27 cellular contexts compared by ENCODE assay signal in the genomic region with DNA sequence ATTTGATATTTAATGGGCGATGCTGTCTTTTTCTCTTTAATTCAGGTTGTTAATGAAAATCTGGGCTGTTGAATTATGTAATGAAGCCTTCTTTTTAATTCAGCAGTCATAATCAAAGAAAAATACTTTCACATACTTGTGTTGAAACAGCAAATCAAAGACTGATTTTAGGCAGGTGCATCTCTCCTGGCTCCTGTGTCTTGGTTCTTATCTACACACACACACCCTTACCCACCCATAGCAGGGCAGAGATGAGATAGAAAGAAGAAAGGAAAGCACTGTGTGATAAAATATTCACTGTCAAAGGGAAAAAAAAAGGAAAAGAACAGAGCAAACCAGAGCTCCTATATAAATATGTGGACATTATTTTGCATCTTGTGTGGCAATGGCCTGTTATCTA.
"Had no signal": no experiment of that assay in that cellular context is flagged by ENCODE, and none has a peak within 500 bp of the region (broad histone marks: within the 10 kb centered on the region; RNA-seq: fewer than 3 reads in every experiment).

No MANE protein-coding gene starts in this region.

- H3K4me1 Mint-ChIP-seq: endodermal cell had no signal

- DNase-seq: activated CD4-positive, alpha-beta T cell treated with anti-CD3 and anti-CD28 coated beads for 1 hour; activated CD4-positive, alpha-beta T cell treated with anti-CD3 and anti-CD28 coated beads, Interleukin-2, amount 50 U/mL, for 1 hour; activated gamma-delta T cell treated with Interleukin-2 at 50 U/mL for 16 hours; activated T-cell treated with anti-CD3 and anti-CD28 coated beads, Interleukin-2, amount 50 U/mL, for 1 hour; adrenal gland; cerebellar nuclear complex; cortex of kidney; endodermal cell; heart right ventricle; left colon; nucleus accumbens; right lobe of liver; stimulated activated CD4-positive, alpha-beta T cell treated with anti-CD3 and anti-CD28 coated beads, Interleukin-2, amount 100 ng/mL, for 48 hours; stimulated activated CD8-positive, alpha-beta memory T cell treated with anti-CD3 and anti-CD28 coated beads, Interleukin-4, amount 100 ng/mL, for 48 hours; stimulated activated naive CD4-positive, alpha-beta T cell; T-helper 9 cell; testis; trophoblast cell had no signal

- H3K9ac ChIP-seq: parathyroid adenoma had no signal

- ATAC-seq: gastroesophageal sphincter; natural killer cell treated with Interleukin-12 subunit alpha and Interleukin-12 subunit beta and Interleukin-15 and Interleukin-18, amount 100 ng/mL, for 72 hours had no signal

- H3K27ac Mint-ChIP-seq: activated naive CD8-positive, alpha-beta T cell; endodermal cell had no signal

- H3K4me3 ChIP-seq: adrenal gland, ascending aorta, breast epithelium, gastroesophageal sphincter, heart right ventricle, lung, right lobe of liver, testis, vagina had no signal

- H3K36me3 ChIP-seq: breast epithelium had no signal

- H3K4me3 Mint-ChIP-seq: activated naive CD8-positive, alpha-beta T cell; endodermal cell; natural killer cell treated with Interleukin-12 subunit alpha and Interleukin-12 subunit beta and Interleukin-15 and Interleukin-18, amount 100 ng/mL, for 72 hours had no signal

- H3K79me2 ChIP-seq: parathyroid adenoma had no signal

- H3K9me3 ChIP-seq: adrenal gland, ascending aorta, breast epithelium, gastroesophageal sphincter, heart right ventricle, right lobe of liver, testis, vagina had no signal

- H3K4me1 ChIP-seq: adrenal gland, ascending aorta, breast epithelium, gastroesophageal sphincter, parathyroid adenoma, right lobe of liver, testis, vagina had no signal

- H3K9me3 Mint-ChIP-seq: endodermal cell; natural killer cell treated with Interleukin-12 subunit alpha and Interleukin-12 subunit beta and Interleukin-15 and Interleukin-18, amount 100 ng/mL, for 72 hours had no signal

- H3K27me3 Mint-ChIP-seq: activated naive CD8-positive, alpha-beta T cell; natural killer cell treated with Interleukin-12 subunit alpha and Interleukin-12 subunit beta and Interleukin-15 and Interleukin-18, amount 100 ng/mL, for 72 hours had no signal

- H3K27ac ChIP-seq: adrenal gland, ascending aorta, breast epithelium, epithelial cell of prostate, gastroesophageal sphincter, parathyroid adenoma, right lobe of liver, testis, vagina had no signal

- H3K27me3 ChIP-seq: adrenal gland, ascending aorta, breast epithelium, gastroesophageal sphincter, heart right ventricle, right lobe of liver, testis, vagina had no signal

- H2AFZ ChIP-seq: parathyroid adenoma had no signal
